Comparison of ENCODE assay signal across 9 cellular contexts in genomic region chr20:36153754-36154695, GRCh38. TPM values are rescaled to one million over a fixed set of nuclear protein-coding genes. Genes with fewer than 3 reads are reported as not detected.
DNase-seq lines count a peak whose midpoint lies in the region; ATAC-seq, FAIRE-seq and TF ChIP-seq lines count a peak whose summit lies in the region.
"Had no signal": no experiment of that assay in that cellular context is flagged by ENCODE, and none has a peak within 500 bp of the region (broad histone marks: within the 10 kb centered on the region; RNA-seq: fewer than 3 reads in every experiment).

No MANE protein-coding gene starts in this region.

- H3K9me3 Mint-ChIP-seq in activated naive CD8-positive, alpha-beta T cell treated with anti-CD3 and anti-CD28 coated beads, Interleukin-2, amount 10 ng/mL, durations not matched to agents 7 days and 5 days, result no peaks in the 10 kb centered on the region

- H3K9me3 ChIP-seq in neuronal stem cell (replicated peaks in 1 of 2; ENCODE audit: control insufficient read depth in 2 of 2, insufficient read depth in 1 of 2, low read depth in 1 of 2, low read length in 2 of 2), result no peaks in the 10 kb centered on the region
- no peaks in the 10 kb centered on the region for H3K9me3 ChIP-seq in vagina

- peak overlapping the region; percentile 35 for H3K27ac ChIP-seq in 22Rv1
- no peak overlapping the region for H3K27ac ChIP-seq in neuronal stem cell (replicated peaks; ENCODE audit: low read length)
- peak overlapping the region; percentile 86 for H3K27ac ChIP-seq in vagina

- H3K27me3 ChIP-seq in neuronal stem cell (ENCODE audit: control insufficient read depth in 3 of 3, insufficient read depth in 3 of 3, low read depth in 1 of 3, low read length in 3 of 3), result peaks cover 0 to 2% (median 0%) of the 10 kb centered on the region in 3 experiments
- H3K27me3 ChIP-seq in vagina, result no peaks in the 10 kb centered on the region

- peaks cover 5% of the 10 kb centered on the region for H3K79me1 ChIP-seq in neuronal stem cell (ENCODE audit: low read depth, low read length)

- peak; percentile 58 for ATAC-seq in activated naive CD8-positive, alpha-beta T cell treated with anti-CD3 and anti-CD28 coated beads, Interleukin-2, amount 10 ng/mL, durations not matched to agents 7 days and 5 days (ENCODE audit: low read depth)
- ATAC-seq in Right ventricle myocardium inferior, result peak; percentile 88

- H2BK5ac ChIP-seq in neuronal stem cell (ENCODE audit: low read length), result peak overlapping the region; percentile 14

- no peaks in the 10 kb centered on the region for H3K36me3 Mint-ChIP-seq in activated naive CD8-positive, alpha-beta T cell treated with anti-CD3 and anti-CD28 coated beads, Interleukin-2, amount 10 ng/mL, durations not matched to agents 7 days and 5 days

- TF ChIP-seq POLR2A in H54 (IDR thresholded peaks at IDR 0.05; ENCODE audit: low read depth, low read length) (no peak), vagina (IDR thresholded peaks at IDR 0.05) (no peak)

- POLR2A ChIA-PET in activated naive CD8-positive, alpha-beta T cell treated with anti-CD3 and anti-CD28 coated beads, Interleukin-2, amount 10 ng/mL, durations not matched to agents 7 days and 5 days (lab: Charles Lee), result no interaction called here

- no peak overlapping the region for H3K23ac ChIP-seq in neuronal stem cell (ENCODE audit: low read depth, low read length, poor library complexity)

- H3K4me1 ChIP-seq in neuronal stem cell (ENCODE audit: control insufficient read depth in 2 of 2, insufficient read depth in 1 of 2, low read depth in 1 of 2, low read length in 2 of 2) (peaks cover 12 to 13% of the 10 kb centered on the region in 2 donors), vagina (peaks cover 43% of the 10 kb centered on the region)

- peak overlapping the region; percentile 40 for H2BK15ac ChIP-seq in neuronal stem cell (ENCODE audit: low read length)

- peak overlapping the region; percentile 86 for H3K4me2 ChIP-seq in neuronal stem cell (ENCODE audit: insufficient read depth, low read length, poor library complexity, severe bottlenecking)

- no peaks in the 10 kb centered on the region for H3K36me3 ChIP-seq in neuronal stem cell (replicated peaks in 1 of 2; ENCODE audit: control insufficient read depth in 2 of 2, insufficient read depth in 2 of 2, low read length in 2 of 2)
- H3K36me3 ChIP-seq in vagina, result no peaks in the 10 kb centered on the region

- H3K9ac ChIP-seq in neuronal stem cell (ENCODE audit: low read depth, low read length, poor library complexity), result peak overlapping the region; percentile 93

- peak overlapping the region; percentile 94 for H2AFZ ChIP-seq in neuronal stem cell (ENCODE audit: low read length)

- no peak overlapping the region for H3K4me3 Mint-ChIP-seq in activated naive CD8-positive, alpha-beta T cell treated with anti-CD3 and anti-CD28 coated beads, Interleukin-2, amount 10 ng/mL, durations not matched to agents 7 days and 5 days

- H3K14ac ChIP-seq in neuronal stem cell (ENCODE audit: low read length), result peak overlapping the region; percentile 64

- no CpG with 5 or more reads among the region's 43 CpGs for WGBS in neuronal stem cell (ENCODE audit: extremely low coverage in 2 of 2, insufficient read length in 2 of 2, insufficient replicate concordance in 1 of 2), 2 donors

- peak overlapping the region; percentile 51 for H2BK12ac ChIP-seq in neuronal stem cell (ENCODE audit: low read length)

- no peak overlapping the region for H4K8ac ChIP-seq in neuronal stem cell (ENCODE audit: low read depth, low read length)

- intact Hi-C loops in Right ventricle myocardium inferior (cut with DNase I) (no loop called here), vagina (cut with DNase I) (no loop called here)

- H2BK120ac ChIP-seq in neuronal stem cell (ENCODE audit: low read depth, low read length), result no peak overlapping the region

- FAIRE-seq in H54 (lab: Jason Lieb, UNC), result no peak
- FAIRE-seq in RCC 7860 (lab: Jason Lieb, UNC), result no peak
- FAIRE-seq: islet of Langerhans had no signal

- H3K4me3 ChIP-seq in neuronal stem cell (ENCODE audit: low read length in 2 of 2) (peak overlapping the region; percentile 72 to 87), vagina (peak overlapping the region; percentile 64 to 94)

- H4K91ac ChIP-seq in neuronal stem cell (ENCODE audit: low read depth, low read length, poor library complexity), result peak overlapping the region; percentile 9

- peaks cover 38% of the 10 kb centered on the region for H3K27me3 Mint-ChIP-seq in activated naive CD8-positive, alpha-beta T cell treated with anti-CD3 and anti-CD28 coated beads, Interleukin-2, amount 10 ng/mL, durations not matched to agents 7 days and 5 days

- peak overlapping the region; percentile 95 for H3K18ac ChIP-seq in neuronal stem cell (ENCODE audit: low read length)

- H3K4me1 Mint-ChIP-seq in activated naive CD8-positive, alpha-beta T cell treated with anti-CD3 and anti-CD28 coated beads, Interleukin-2, amount 10 ng/mL, durations not matched to agents 7 days and 5 days, result no peaks in the 10 kb centered on the region

- no peak overlapping the region for H3K27ac Mint-ChIP-seq in activated naive CD8-positive, alpha-beta T cell treated with anti-CD3 and anti-CD28 coated beads, Interleukin-2, amount 10 ng/mL, durations not matched to agents 7 days and 5 days

- peak overlapping the region; percentile 53 for H2AK5ac ChIP-seq in neuronal stem cell (ENCODE audit: low read depth, low read length)

- peak overlapping the region; percentile 4 for H3K4ac ChIP-seq in neuronal stem cell (ENCODE audit: low read length)

- DNase-seq in H54 (ENCODE audit: insufficient read length, low spot score) (peak; percentile 85), NCI-H82 (lab: John Stamatoyannopoulos, UW) (peak; percentile 87), Right ventricle myocardium inferior (ENCODE audit: missing footprints) (peak; percentile 92), neuronal stem cell (ENCODE audit: low spot score) (peak; percentile 62), vagina (ENCODE audit: extremely low spot score in 2 of 2) (no peak), RCC 7860 (ENCODE audit: low spot score) (no peak)
- DNase-seq in activated naive CD8-positive, alpha-beta T cell treated with anti-CD3 and anti-CD28 coated beads, Interleukin-2, amount 10 ng/mL, durations not matched to agents 7 days and 5 days, result no peak

- no peak for TF ChIP-seq CTCF in 22Rv1 (IDR thresholded peaks at IDR 0.05)
- no peak for TF ChIP-seq CTCF in vagina (IDR thresholded peaks at IDR 0.05)

RNA-seq across cellular contexts. Expression of gene EPB41L1, which starts 0.5 kb away (rescaled TPM):
- under 1 TPM in 1 of 2 experiments, not detected in 1; 0.62 TPM for total RNA-seq in activated naive CD8-positive, alpha-beta T cell treated with anti-CD3 and anti-CD28 coated beads, Interleukin-2, amount 10 ng/mL, durations not matched to agents 7 days and 5 days
- total RNA-seq in Right ventricle myocardium inferior (21.5 TPM), vagina (54.8 TPM)
- 40.6 TPM for polyA plus RNA-seq in neuronal stem cell (2013, experiment 1 of 2)
- polyA plus RNA-seq in neuronal stem cell (2013, experiment 2 of 2), result 41.6 TPM

Comparison
In these comparisons a context has a peak if more than half of its experiments do, and no peak if none do; other contexts are left out.
1. DNase-seq: peak in H54 (single experiment), NCI-H82 (single experiment), Right ventricle myocardium inferior (single experiment) and neuronal stem cell (single experiment); none in activated naive CD8-positive, alpha-beta T cell treated with anti-CD3 and anti-CD28 coated beads, Interleukin-2, amount 10 ng/mL, durations not matched to agents 7 days and 5 days (single experiment), vagina (0 of 2) and RCC 7860 (single experiment).
2. RNA of gene EPB41L1, which starts 0.5 kb away (total RNA-seq): 54.8 TPM in vagina (single experiment) and 21.5 TPM in Right ventricle myocardium inferior (single experiment); 0.62 TPM in activated naive CD8-positive, alpha-beta T cell treated with anti-CD3 and anti-CD28 coated beads, Interleukin-2, amount 10 ng/mL, durations not matched to agents 7 days and 5 days; every median in the first group is over 10 times any median in the second.